9 cellular contexts compared by ENCODE assay signal in genomic region chr1:51630393-51630792, GRCh38.
"Had no signal": no experiment of that assay in that cellular context is flagged by ENCODE, and none has a peak within 500 bp of the region (broad histone marks: within the 10 kb centered on the region; RNA-seq: fewer than 3 reads in every experiment).

No MANE protein-coding gene starts in this region.

- H3K4me3 ChIP-seq: GM23248, HAP-1, K562 had no signal

- H3K36me3 ChIP-seq: HAP-1 had no signal

- H2AFZ ChIP-seq: GM23248 had no signal

- H3K9me3 ChIP-seq: HAP-1 had no signal

- H3K27ac ChIP-seq: GM23248 had no signal

- FAIRE-seq: HTR-8/SVneo, K562 had no signal

- DNase-seq: GM23248, GOT3, H7, HFFc6, IMR-90 had no signal

- H3K9ac ChIP-seq: GM23248 had no signal

- ATAC-seq: HCT116 had no signal
